In the genomic region with DNA sequence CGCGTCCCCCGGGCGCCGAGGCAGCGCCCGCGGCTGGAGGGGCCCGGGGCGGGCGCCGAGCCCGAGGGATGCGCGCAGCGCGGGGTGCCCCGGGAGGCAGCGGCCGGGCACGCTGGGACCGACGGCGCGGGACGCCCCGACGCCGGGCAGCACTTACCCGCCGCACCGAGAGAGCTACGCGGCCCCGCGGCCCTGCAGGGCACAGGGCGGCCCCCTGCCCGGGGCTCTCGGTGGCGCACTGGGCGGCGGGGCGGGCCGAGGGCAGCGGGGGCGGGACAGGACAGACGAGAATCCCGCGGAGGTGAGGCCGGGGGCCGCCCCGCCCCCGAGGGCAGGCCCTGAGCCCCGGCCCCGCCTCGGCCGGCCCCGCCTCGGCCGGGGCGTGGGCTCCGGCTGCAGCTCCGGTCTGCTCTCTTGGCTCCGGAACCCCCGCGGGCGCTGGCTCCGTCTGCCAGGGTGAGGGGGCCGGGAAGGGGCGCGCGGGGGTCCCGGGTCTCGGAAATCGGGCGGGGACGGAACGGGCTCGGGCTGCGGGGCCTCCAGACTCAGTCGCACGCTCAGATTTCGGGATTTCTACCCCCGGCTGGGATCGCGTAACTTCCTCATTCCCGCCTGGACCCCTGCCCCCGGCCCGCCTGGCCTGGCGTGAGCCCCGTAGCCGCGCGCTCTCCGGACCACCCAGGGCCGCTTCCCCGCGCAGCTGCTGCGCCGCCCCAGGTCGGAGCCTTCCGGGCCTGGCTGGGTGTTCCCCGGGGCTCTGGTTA, we compare ENCODE assay signal across 8 cellular contexts.
DNase-seq lines count a peak whose midpoint lies in the region; ATAC-seq, FAIRE-seq and TF ChIP-seq lines count a peak whose summit lies in the region.

A gene with protein sequence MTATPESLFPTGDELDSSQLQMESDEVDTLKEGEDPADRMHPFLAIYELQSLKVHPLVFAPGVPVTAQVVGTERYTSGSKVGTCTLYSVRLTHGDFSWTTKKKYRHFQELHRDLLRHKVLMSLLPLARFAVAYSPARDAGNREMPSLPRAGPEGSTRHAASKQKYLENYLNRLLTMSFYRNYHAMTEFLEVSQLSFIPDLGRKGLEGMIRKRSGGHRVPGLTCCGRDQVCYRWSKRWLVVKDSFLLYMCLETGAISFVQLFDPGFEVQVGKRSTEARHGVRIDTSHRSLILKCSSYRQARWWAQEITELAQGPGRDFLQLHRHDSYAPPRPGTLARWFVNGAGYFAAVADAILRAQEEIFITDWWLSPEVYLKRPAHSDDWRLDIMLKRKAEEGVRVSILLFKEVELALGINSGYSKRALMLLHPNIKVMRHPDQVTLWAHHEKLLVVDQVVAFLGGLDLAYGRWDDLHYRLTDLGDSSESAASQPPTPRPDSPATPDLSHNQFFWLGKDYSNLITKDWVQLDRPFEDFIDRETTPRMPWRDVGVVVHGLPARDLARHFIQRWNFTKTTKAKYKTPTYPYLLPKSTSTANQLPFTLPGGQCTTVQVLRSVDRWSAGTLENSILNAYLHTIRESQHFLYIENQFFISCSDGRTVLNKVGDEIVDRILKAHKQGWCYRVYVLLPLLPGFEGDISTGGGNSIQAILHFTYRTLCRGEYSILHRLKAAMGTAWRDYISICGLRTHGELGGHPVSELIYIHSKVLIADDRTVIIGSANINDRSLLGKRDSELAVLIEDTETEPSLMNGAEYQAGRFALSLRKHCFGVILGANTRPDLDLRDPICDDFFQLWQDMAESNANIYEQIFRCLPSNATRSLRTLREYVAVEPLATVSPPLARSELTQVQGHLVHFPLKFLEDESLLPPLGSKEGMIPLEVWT (plus strand): TSS at position 383 of the 764 bp plus-strand sequence. CDS start 621 bp downstream, outside the sequence.

- no peaks in the 10 kb centered on the region for H3K9me3 Mint-ChIP-seq in nephron progenitor cell

- H3K4me3 Mint-ChIP-seq in nephron progenitor cell = peak within 1 kb of the TSS; percentile 93

- H3K4me1 ChIP-seq in RWPE2 (ENCODE audit: insufficient read depth, poor library complexity, severe bottlenecking) = peaks cover 4% of the 10 kb centered on the region

- H3K27me3 ChIP-seq in RWPE2 (ENCODE audit: insufficient read depth, poor library complexity, severe bottlenecking) = no peaks in the 10 kb centered on the region

- H3K27ac ChIP-seq in RWPE2 (ENCODE audit: poor library complexity, severe bottlenecking) = peak within 1 kb of the TSS; percentile 32

- H3K27me3 Mint-ChIP-seq in nephron progenitor cell (ENCODE audit: low read depth, poor library complexity) = no peaks in the 10 kb centered on the region

- peaks cover 30% of the 10 kb centered on the region for H3K36me3 Mint-ChIP-seq in nephron progenitor cell (ENCODE audit: low read depth)

- peak within 1 kb of the TSS; percentile 66 for H3K27ac Mint-ChIP-seq in nephron progenitor cell

- FAIRE-seq in D721Med (lab: Jason Lieb, UNC) = no peak

- H3K4me3 ChIP-seq in RWPE2 (ENCODE audit: severe bottlenecking) = peak within 1 kb of the TSS; percentile 97

- TF ChIP-seq CTCF in D721Med (IDR thresholded peaks at IDR 0.05; ENCODE audit: insufficient read depth, missing control alignments) (no peak), RWPE2 (IDR thresholded peaks at IDR 0.05; ENCODE audit: poor library complexity, severe bottlenecking) (no peak), nephron progenitor cell (IDR thresholded peaks at IDR 0.05) (no peak)

- H3K9me3 ChIP-seq in RWPE2 (ENCODE audit: severe bottlenecking) = no peaks in the 10 kb centered on the region

- DNase-seq in D721Med (ENCODE audit: insufficient read length, low spot score) (peak; percentile 100), HuH-7 (ENCODE audit: low spot score) (peak; percentile 88), RWPE2 (ENCODE audit: low spot score) (peak; percentile 82), fibroblast of the conjunctiva (ENCODE audit: low read depth) (peak; percentile 47), nephron progenitor cell (peak; percentile 93)
- DNase-seq in activated effector memory CD4-positive, alpha-beta T cell treated with anti-CD3 and anti-CD28 coated beads, Interleukin-2, amount 50 U/mL, for 16 hours = peak; percentile 95
- DNase-seq in stimulated activated naive CD8-positive, alpha-beta T cell treated with anti-CD3 and anti-CD28 coated beads, Interleukin-15, Interleukin-2, amounts not matched to agents 100 U/mL and 50 U/mL, for 24 hours = peak; percentile 90

- ATAC-seq in GM21381 (IDR thresholded peaks at IDR 0.05; ENCODE audit: unreplicated experiment) (peak; percentile 91), RWPE2 (ENCODE audit: low read depth) (peak; percentile 96)
- peak; percentile 99 for ATAC-seq in stimulated activated naive CD8-positive, alpha-beta T cell treated with anti-CD3 and anti-CD28 coated beads, Interleukin-15, Interleukin-2, amounts not matched to agents 100 U/mL and 50 U/mL, for 24 hours

- peaks cover 22% of the 10 kb centered on the region for H3K36me3 ChIP-seq in RWPE2 (ENCODE audit: low read depth)

- H3K4me1 Mint-ChIP-seq in nephron progenitor cell = peaks cover 35% of the 10 kb centered on the region

Comparison
In these comparisons a context has a peak if more than half of its experiments do, and no peak if none do; other contexts are left out.
1. Peak in every context shown above with its lines: DNase-seq, ATAC-seq, H3K4me3 ChIP-seq and H3K27ac ChIP-seq.
2. DNase-seq: peak in every context shown above with its lines; median percentile 100 in D721Med; 95 in activated effector memory CD4-positive, alpha-beta T cell treated with anti-CD3 and anti-CD28 coated beads, Interleukin-2, amount 50 U/mL, for 16 hours; 93 in nephron progenitor cell; 90 in stimulated activated naive CD8-positive, alpha-beta T cell treated with anti-CD3 and anti-CD28 coated beads, Interleukin-15, Interleukin-2, amounts not matched to agents 100 U/mL and 50 U/mL, for 24 hours; 88 in HuH-7; 82 in RWPE2; 47 in fibroblast of the conjunctiva.